8 cellular contexts compared by ENCODE assay signal in genomic region chr19:37218592-37218935, GRCh38. TPM values are rescaled to one million over a fixed set of nuclear protein-coding genes. Genes with fewer than 3 reads are reported as not detected.
DNase-seq lines count a peak whose midpoint lies in the region; ATAC-seq, FAIRE-seq and TF ChIP-seq lines count a peak whose summit lies in the region.

No MANE protein-coding gene starts in this region.

- peaks cover 9% of the 10 kb centered on the region for H3K36me3 ChIP-seq in neuron (ENCODE audit: insufficient read depth, low read length)

- no peaks in the 10 kb centered on the region for H3K27me3 ChIP-seq in neuron (ENCODE audit: insufficient read depth, low read length)

- peak overlapping the region; percentile 56 for H2AFZ ChIP-seq in neuron (ENCODE audit: low read depth, low read length)

- H3K4me1 ChIP-seq in neuron (ENCODE audit: insufficient read depth, low read length): peaks cover 6% of the 10 kb centered on the region

- no peak for ATAC-seq in HG02588 (IDR thresholded peaks at IDR 0.05; ENCODE audit: unreplicated experiment)

- FAIRE-seq in frontal cortex (lab: Jason Lieb, UNC): no peak

- peaks cover 8% of the 10 kb centered on the region for H3K9me3 ChIP-seq in neuron (ENCODE audit: low read length)

- CTCF ChIA-PET in RWPE1 (lab: Yijun Ruan, JAX): no interaction called here

- H3K4me3 ChIP-seq in GM12875 (ENCODE audit: low read depth, low read length): peak overlapping the region; percentile 74
- peak overlapping the region; percentile 85 for H3K4me3 ChIP-seq in epithelial cell of proximal tubule (ENCODE audit: low read depth, low read length)
- H3K4me3 ChIP-seq in neuron (ENCODE audit: low read length): peak overlapping the region; percentile 79

- no peak for TF ChIP-seq CTCF in GM12875 (IDR thresholded peaks at IDR 0.05; ENCODE audit: borderline replicate concordance, insufficient read depth, low read depth, low read length)
- TF ChIP-seq CTCF in RWPE1 (conservative IDR thresholded peaks at IDR 0.05; ENCODE audit: low read depth): no peak
- peak; percentile 16 for TF ChIP-seq CTCF in epithelial cell of proximal tubule (conservative IDR thresholded peaks at IDR 0.05; ENCODE audit: low read depth, low read length)

- POLR2A ChIA-PET in RWPE1 (lab: Yijun Ruan, JAX; ENCODE audit: low non-redundant PET): no interaction called here

- peak overlapping the region; percentile 89 for H3K27ac ChIP-seq in RWPE1

- DNase-seq in RWPE1 (ENCODE audit: low spot score) (no peak), epithelial cell of proximal tubule (ENCODE audit: low read depth) (peak; percentile 16), NAMALWA (ENCODE audit: low spot score) (no peak), frontal cortex (ENCODE audit: low spot score in 2 of 2) (no peak), NCI-H524 (lab: John Stamatoyannopoulos, UW) (no peak)

RNA-seq across cellular contexts. Expression of gene ZNF383, which starts 0.6 kb away (rescaled TPM):
- total RNA-seq in epithelial cell of proximal tubule: 1.9 and 3.2 TPM in 2 replicates
- 16.3 TPM for total RNA-seq in frontal cortex

RNA-seq across cellular contexts. Expression of gene ZNF585B, which starts 8.2 kb away (rescaled TPM):
- total RNA-seq in epithelial cell of proximal tubule (3.3 and 4.3 TPM in 2 replicates), frontal cortex (26.1 TPM)

RNA-seq across cellular contexts. Expression of gene ZNF585A, which starts 46.1 kb away (rescaled TPM):
- total RNA-seq in epithelial cell of proximal tubule: 2.5 and 6.1 TPM in 2 replicates
- total RNA-seq in frontal cortex: 6.1 TPM
